ENCODE assay signal across 9 cellular contexts in genomic region chr17:19002805-19003542, GRCh38. TPM values are rescaled to one million over a fixed set of nuclear protein-coding genes. Genes with fewer than 3 reads are reported as not detected.
DNase-seq lines count a peak whose midpoint lies in the region; ATAC-seq and TF ChIP-seq lines count a peak whose summit lies in the region.
"Had no signal": no experiment of that assay in that cellular context is flagged by ENCODE, and none has a peak within 500 bp of the region (broad histone marks: within the 10 kb centered on the region; RNA-seq: fewer than 3 reads in every experiment).

No MANE protein-coding gene starts in this region.

- H3K4me3 ChIP-seq in GM06990 (replicated peaks; ENCODE audit: low read depth, low read length) = peak overlapping the region; percentile 72

- peaks cover 4% of the 10 kb centered on the region; the same call in 1 of the 2 replicates for H3K36me3 ChIP-seq in GM06990 (ENCODE audit: control insufficient read depth, insufficient read depth, low read length)
- H3K36me3 ChIP-seq: cardiac muscle cell had no signal

- H3K9me3 Mint-ChIP-seq in progenitor cell of endocrine pancreas (ENCODE audit: low read depth) = no peaks in the 10 kb centered on the region

- peaks cover 3% of the 10 kb centered on the region for H3K36me3 Mint-ChIP-seq in T-helper 17 cell (ENCODE audit: low read depth)
- H3K36me3 Mint-ChIP-seq in progenitor cell of endocrine pancreas (ENCODE audit: insufficient read depth) = no peaks in the 10 kb centered on the region

- no peak for DNase-seq in GM06990 (ENCODE audit: extremely low read depth, insufficient read length)
- no peak for DNase-seq in T-helper 17 cell
- DNase-seq in epithelial cell of prostate (ENCODE audit: low read depth, low spot score) = no peak
- DNase-seq in progenitor cell of endocrine pancreas (ENCODE audit: low spot score, unreplicated experiment) = no peak
- no peak for DNase-seq in NCI-H774 (lab: John Stamatoyannopoulos, UW)
- DNase-seq in HK-2 (ENCODE audit: unreplicated experiment) = no peak

- ATAC-seq in T-helper 17 cell = no peak
- ATAC-seq in GM19023 (IDR thresholded peaks at IDR 0.05; ENCODE audit: unreplicated experiment) = no peak
- no peak for ATAC-seq in HG02623 (IDR thresholded peaks at IDR 0.05; ENCODE audit: unreplicated experiment)

- no peaks in the 10 kb centered on the region for H3K9me3 ChIP-seq in T-helper 17 cell (ENCODE audit: control insufficient read depth, low read length, poor library complexity, severe bottlenecking)

- peak overlapping the region; percentile 94 for H3K27ac ChIP-seq in epithelial cell of prostate
- H3K27ac ChIP-seq: cardiac muscle cell had no signal

- TF ChIP-seq CTCF in GM06990 (IDR thresholded peaks at IDR 0.05; ENCODE audit: insufficient read depth, low read length, poor library complexity, severe bottlenecking) = no peak
- TF ChIP-seq CTCF in progenitor cell of endocrine pancreas (IDR thresholded peaks at IDR 0.05; ENCODE audit: unreplicated experiment) = no peak

- H3K27ac Mint-ChIP-seq in T-helper 17 cell = peak overlapping the region; percentile 39
- H3K27ac Mint-ChIP-seq in progenitor cell of endocrine pancreas = no peak overlapping the region

- H3K4me3 Mint-ChIP-seq in T-helper 17 cell (peak overlapping the region; percentile 93), progenitor cell of endocrine pancreas (ENCODE audit: low read depth) (peak overlapping the region; percentile 85)

- H3K4me1 Mint-ChIP-seq in T-helper 17 cell = peaks cover 18% of the 10 kb centered on the region
- H3K4me1 Mint-ChIP-seq in progenitor cell of endocrine pancreas (ENCODE audit: low read depth) = peaks cover 23% of the 10 kb centered on the region

- H3K27me3 Mint-ChIP-seq in T-helper 17 cell (no peaks in the 10 kb centered on the region), progenitor cell of endocrine pancreas (no peaks in the 10 kb centered on the region)

- H3K27me3 ChIP-seq in GM06990 (replicated peaks; ENCODE audit: control insufficient read depth, insufficient read depth, low read length) = no peaks in the 10 kb centered on the region
- H3K27me3 ChIP-seq: cardiac muscle cell had no signal

RNA-seq across cellular contexts. Expression of gene FAM83G, which starts 1.6 kb away (rescaled TPM):
- total RNA-seq in T-helper 17 cell (1 to 10 TPM; 7.8 to 7.9 TPM), progenitor cell of endocrine pancreas (16.6 and 17.3 TPM in 2 replicates)

RNA-seq across cellular contexts. Expression of gene GRAP, which starts 43.8 kb away (rescaled TPM):
- total RNA-seq in T-helper 17 cell (10 to 100 TPM; 23.8 to 26.7 TPM), progenitor cell of endocrine pancreas (not detected in 2 replicates)

RNA-seq across cellular contexts. Expression of gene SLC5A10, which starts 51.0 kb away (rescaled TPM):
- total RNA-seq in T-helper 17 cell (not detected), progenitor cell of endocrine pancreas (not detected in 2 replicates)

Comparison
In these comparisons a context has a peak if more than half of its experiments do, and no peak if none do; other contexts are left out.
1. RNA of gene GRAP, which starts 43.8 kb away (total RNA-seq): 23.8 to 26.7 TPM in T-helper 17 cell; not detected in progenitor cell of endocrine pancreas; every median in the first group is over 10 times any median in the second.